8 cellular contexts compared by ENCODE assay signal in genomic region chr19:48363810-48364563, GRCh38. TPM values are rescaled to one million over a fixed set of nuclear protein-coding genes. Genes with fewer than 3 reads are reported as not detected.
DNase-seq lines count a peak whose midpoint lies in the region; ATAC-seq and TF ChIP-seq lines count a peak whose summit lies in the region.

Gene SYNGR4, plus strand, starts transcription at chr19:48364367. Its CDS starts 1,476 bp downstream, at chr19:48365843.
Gene TMEM143, minus strand, starts transcription at chr19:48363940. Its CDS starts 20 bp downstream, at chr19:48363920.

- H3K4me1 ChIP-seq in left ventricle myocardium inferior (peaks cover 11% of the 10 kb centered on the region), upper lobe of right lung (peaks cover 5% of the 10 kb centered on the region)

- H3K4me1 Mint-ChIP-seq in T-helper 17 cell, result peaks cover 10% of the 10 kb centered on the region

- no peaks in the 10 kb centered on the region for H3K9me3 ChIP-seq in T-helper 17 cell (ENCODE audit: control insufficient read depth, low read length, poor library complexity, severe bottlenecking)
- no peaks in the 10 kb centered on the region for H3K9me3 ChIP-seq in left ventricle myocardium inferior (replicated peaks)
- no peaks in the 10 kb centered on the region for H3K9me3 ChIP-seq in upper lobe of right lung

- H3K36me3 Mint-ChIP-seq in T-helper 17 cell (ENCODE audit: low read depth), result no peaks in the 10 kb centered on the region

- intact Hi-C loops in left ventricle myocardium inferior (cut with micrococcal nuclease), result no loop called here
- intact Hi-C loops in posterior vena cava (cut with DNase I), result no loop called here
- intact Hi-C loops in upper lobe of right lung (cut with DNase I), result no loop called here

- peak within 1 kb of the TSS; percentile 92 for H3K4me3 Mint-ChIP-seq in T-helper 17 cell

- H3K27ac Mint-ChIP-seq in T-helper 17 cell, result peak within 1 kb of the TSS; percentile 90

- no peaks in the 10 kb centered on the region for H3K27me3 Mint-ChIP-seq in T-helper 17 cell

- peak within 1 kb of the TSS; percentile 79 for H3K4me3 ChIP-seq in left ventricle myocardium inferior
- H3K4me3 ChIP-seq in upper lobe of right lung, result peak within 1 kb of the TSS; percentile 67

- H3K27ac ChIP-seq in angular gyrus (ENCODE audit: low read depth, low read length) (peak within 1 kb of the TSS; percentile 99), left ventricle myocardium inferior (replicated peaks) (peak within 1 kb of the TSS; percentile 95), upper lobe of right lung (peak within 1 kb of the TSS; percentile 90)

- H3K36me3 ChIP-seq in left ventricle myocardium inferior (peaks cover 7% of the 10 kb centered on the region), upper lobe of right lung (no peaks in the 10 kb centered on the region)

- DNase-seq in NCI-H1694 treated with DMSO at 0.1 percent for 48 hours (lab: John Stamatoyannopoulos, UW) (peak; percentile 99), T-helper 17 cell (peak; percentile 94 to 99 (median 97)), left ventricle myocardium inferior (peak; percentile 99), posterior vena cava (ENCODE audit: low spot score) (peak; percentile 100), upper lobe of right lung (peak; percentile 99)

- ATAC-seq in GM18499 (IDR thresholded peaks at IDR 0.05; ENCODE audit: insufficient read depth, unreplicated experiment) (peak; percentile 72), HG02938 (IDR thresholded peaks at IDR 0.05; ENCODE audit: unreplicated experiment) (peak; percentile 78), T-helper 17 cell (peak; percentile 91), upper lobe of right lung (peak; percentile 94)

- TF ChIP-seq CTCF in left ventricle myocardium inferior (IDR thresholded peaks at IDR 0.05; ENCODE audit: borderline replicate concordance) (no peak), upper lobe of right lung (IDR thresholded peaks at IDR 0.05) (no peak)

- no peaks in the 10 kb centered on the region for H3K27me3 ChIP-seq in left ventricle myocardium inferior (ENCODE audit: low read depth)
- no peaks in the 10 kb centered on the region for H3K27me3 ChIP-seq in upper lobe of right lung

RNA-seq across cellular contexts. Expression of gene SYNGR4, which starts in this region (rescaled TPM):
- not detected for total RNA-seq in T-helper 17 cell
- total RNA-seq in left ventricle myocardium inferior, result not detected
- total RNA-seq in posterior vena cava, result not detected
- total RNA-seq in upper lobe of right lung, result not detected

RNA-seq across cellular contexts. Expression of gene TMEM143, which starts in this region (rescaled TPM):
- total RNA-seq in T-helper 17 cell (1 to 10 TPM; 7.9 to 8.8 TPM), left ventricle myocardium inferior (108 TPM), posterior vena cava (1 to 10 TPM; 5.0 to 6.3 TPM), upper lobe of right lung (10.7 TPM)

Comparison
In these comparisons a context has a peak if more than half of its experiments do, and no peak if none do; other contexts are left out.
1. Peak in every context shown above with its lines: DNase-seq, ATAC-seq, H3K4me3 ChIP-seq and H3K27ac ChIP-seq.